Comparison of ENCODE assay signal across 8 cellular contexts in the genomic region with DNA sequence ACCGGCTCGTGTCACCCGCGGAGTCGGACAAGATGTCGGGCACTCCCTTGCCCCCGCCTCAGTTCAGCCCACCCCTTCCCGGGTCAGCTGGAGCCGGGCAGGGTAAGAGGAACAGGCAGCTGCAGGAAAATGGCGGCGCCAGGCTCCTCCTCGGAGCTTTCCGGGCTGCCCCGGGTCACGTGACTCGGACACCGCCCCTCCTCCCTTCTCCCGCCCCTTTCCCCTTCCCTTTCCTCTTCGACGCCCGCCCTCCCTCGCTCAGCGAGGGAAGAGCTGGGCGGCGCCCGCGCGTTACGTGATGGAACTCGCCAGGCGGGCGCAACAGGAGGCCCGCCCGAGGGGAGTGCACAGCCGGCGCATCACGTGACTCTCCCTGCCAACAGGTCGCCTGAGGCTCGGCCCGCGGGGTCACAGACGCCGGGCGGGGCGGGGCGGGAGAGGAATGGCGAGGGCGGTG. TPM values are rescaled to one million over a fixed set of nuclear protein-coding genes. Genes with fewer than 3 reads are reported as not detected.
DNase-seq lines count a peak whose midpoint lies in the region; ATAC-seq and TF ChIP-seq lines count a peak whose summit lies in the region.

A gene with protein sequence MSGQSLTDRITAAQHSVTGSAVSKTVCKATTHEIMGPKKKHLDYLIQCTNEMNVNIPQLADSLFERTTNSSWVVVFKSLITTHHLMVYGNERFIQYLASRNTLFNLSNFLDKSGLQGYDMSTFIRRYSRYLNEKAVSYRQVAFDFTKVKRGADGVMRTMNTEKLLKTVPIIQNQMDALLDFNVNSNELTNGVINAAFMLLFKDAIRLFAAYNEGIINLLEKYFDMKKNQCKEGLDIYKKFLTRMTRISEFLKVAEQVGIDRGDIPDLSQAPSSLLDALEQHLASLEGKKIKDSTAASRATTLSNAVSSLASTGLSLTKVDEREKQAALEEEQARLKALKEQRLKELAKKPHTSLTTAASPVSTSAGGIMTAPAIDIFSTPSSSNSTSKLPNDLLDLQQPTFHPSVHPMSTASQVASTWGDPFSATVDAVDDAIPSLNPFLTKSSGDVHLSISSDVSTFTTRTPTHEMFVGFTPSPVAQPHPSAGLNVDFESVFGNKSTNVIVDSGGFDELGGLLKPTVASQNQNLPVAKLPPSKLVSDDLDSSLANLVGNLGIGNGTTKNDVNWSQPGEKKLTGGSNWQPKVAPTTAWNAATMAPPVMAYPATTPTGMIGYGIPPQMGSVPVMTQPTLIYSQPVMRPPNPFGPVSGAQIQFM (minus strand): TSS at position 134 of the 457 bp plus-strand sequence. CDS start 304 bp downstream, outside the sequence.

- ATAC-seq in GM21737 (IDR thresholded peaks at IDR 0.05; ENCODE audit: unreplicated experiment) (peak; percentile 75), esophagus mucosa (peak; percentile 98)

- DNase-seq in DMS53 treated with DMSO at 0.1 percent for 48 hours (lab: John Stamatoyannopoulos, UW; ENCODE audit: unreplicated experiment) (peak; percentile 100), Peyer's patch (peak; percentile 99)
- peak; percentile 97 to 98 for DNase-seq in activated T-cell treated with anti-CD3 and anti-CD28 coated beads, Interleukin-2, amount 50 U/mL, for 48 hours
- DNase-seq in stimulated activated CD8-positive, alpha-beta memory T cell treated with anti-CD3 and anti-CD28 coated beads, Interleukin-7, amount 100 ng/mL, for 4 hours (ENCODE audit: low read depth in 2 of 2) = peak; percentile 94 to 98

- peak within 1 kb of the TSS; percentile 79 for H3K9ac ChIP-seq in KMS-11

- peak; percentile 57 to 84 for TF ChIP-seq POLR2A in Peyer's patch (IDR thresholded peaks at IDR 0.05)

- H2AFZ ChIP-seq in KMS-11 (ENCODE audit: low read depth) = peak within 1 kb of the TSS; percentile 75

- H3K4me2 ChIP-seq in KMS-11 = peak within 1 kb of the TSS; percentile 97

- no peak for TF ChIP-seq CTCF in KMS-11 (conservative IDR thresholded peaks at IDR 0.05; ENCODE audit: low read depth, low read length)
- TF ChIP-seq CTCF in Peyer's patch (IDR thresholded peaks at IDR 0.05) = peak in 1 of 6 experiments; percentile 8

- H3K4me3 ChIP-seq in KMS-11 (IDR thresholded peaks at IDR 0.05; ENCODE audit: insufficient read depth, low read depth, low read length) = peak within 1 kb of the TSS; percentile 95
- H3K4me3 ChIP-seq in Peyer's patch = peak within 1 kb of the TSS; percentile 71 to 99 (median 91)
- peak within 1 kb of the TSS; percentile 88 to 98 for H3K4me3 ChIP-seq in muscle layer of duodenum (ENCODE audit: low read depth in 1 of 2, low read length in 2 of 2)

- H3K27ac ChIP-seq in KMS-11 = peak within 1 kb of the TSS; percentile 84
- H3K27ac ChIP-seq in Peyer's patch = peak within 1 kb of the TSS; percentile 92 to 99 (median 97)
- peak within 1 kb of the TSS; percentile 99 for H3K27ac ChIP-seq in muscle layer of duodenum (ENCODE audit: low read length)

- H3K27me3 ChIP-seq in KMS-11 (ENCODE audit: insufficient read depth, low read depth) (no peaks in the 10 kb centered on the region), Peyer's patch (no peaks in the 10 kb centered on the region), muscle layer of duodenum (ENCODE audit: low read depth, low read length) (no peaks in the 10 kb centered on the region)

- H3K36me3 ChIP-seq in KMS-11 (ENCODE audit: insufficient read depth) (no peaks in the 10 kb centered on the region), Peyer's patch (no peaks in the 10 kb centered on the region), muscle layer of duodenum (ENCODE audit: control insufficient read depth in 1 of 2, insufficient read depth in 2 of 2, low read length in 2 of 2) (peaks cover 0 to 11% of the 10 kb centered on the region in 2 donors)

- H3K9me3 ChIP-seq in Peyer's patch (no peaks in the 10 kb centered on the region), muscle layer of duodenum (ENCODE audit: control insufficient read depth in 1 of 2, low read length in 2 of 2) (no peaks in the 10 kb centered on the region)

- peaks cover 51% of the 10 kb centered on the region for H3K4me1 ChIP-seq in KMS-11 (ENCODE audit: low read depth, poor library complexity, severe bottlenecking)
- peaks cover 0 to 24% (median 2%) of the 10 kb centered on the region in 4 donors for H3K4me1 ChIP-seq in Peyer's patch
- peaks cover 9 to 15% of the 10 kb centered on the region in 2 donors for H3K4me1 ChIP-seq in muscle layer of duodenum (ENCODE audit: control insufficient read depth in 1 of 2, insufficient read depth in 2 of 2, low read length in 2 of 2)

- H3K79me2 ChIP-seq in KMS-11 (ENCODE audit: insufficient read depth, low read depth) = peaks cover 49% of the 10 kb centered on the region

- peaks cover 39% of the 10 kb centered on the region for H4K20me1 ChIP-seq in KMS-11 (ENCODE audit: insufficient read depth)

RNA-seq across cellular contexts. Expression of the gene that starts here (rescaled TPM):
- total RNA-seq in Peyer's patch (100 to 1,000 TPM; 201 to 292 (median 237) TPM), esophagus mucosa (97.8 TPM)

Comparison
In these comparisons a context has a peak if more than half of its experiments do, and no peak if none do; other contexts are left out.
1. Peak in every context shown above with its lines: DNase-seq, ATAC-seq, H3K4me3 ChIP-seq and H3K27ac ChIP-seq.